Comparison of ENCODE assay signal across 9 cellular contexts in the genomic region with DNA sequence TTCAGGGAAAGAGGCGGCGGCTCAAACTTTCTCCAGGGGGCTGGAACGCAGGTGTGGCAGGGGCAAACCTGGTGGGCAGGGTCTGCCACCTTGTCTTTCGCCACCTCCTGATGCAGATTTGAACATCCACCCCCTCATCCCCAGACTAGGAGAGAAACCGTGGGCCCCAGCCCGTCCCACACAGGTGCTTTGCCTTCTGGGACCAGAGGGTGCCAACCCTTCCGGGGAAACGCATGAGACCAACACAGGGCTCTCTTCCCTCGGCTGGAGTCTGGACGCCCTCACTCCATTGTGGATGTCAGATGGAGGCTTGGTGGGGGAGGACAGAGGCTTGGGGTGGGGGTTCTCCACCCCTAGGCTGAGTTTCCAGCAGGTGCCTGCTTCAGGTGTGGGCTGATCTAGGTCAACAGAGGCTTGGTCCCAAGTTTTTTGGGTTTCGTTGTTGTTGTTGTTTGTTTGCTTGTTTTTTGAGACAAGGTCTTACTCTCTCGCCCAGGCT. TPM values are rescaled to one million over a fixed set of nuclear protein-coding genes. Genes with fewer than 3 reads are reported as not detected.
DNase-seq lines count a peak whose midpoint lies in the region; ATAC-seq, FAIRE-seq and TF ChIP-seq lines count a peak whose summit lies in the region.
"Had no signal": no experiment of that assay in that cellular context is flagged by ENCODE, and none has a peak within 500 bp of the region (broad histone marks: within the 10 kb centered on the region; RNA-seq: fewer than 3 reads in every experiment).

No MANE protein-coding gene starts in this region.

- in situ Hi-C loops in GM12878 (cut with MboI), result loop anchor here (5.0 kb wide), 2 partner anchors 439 to 479 kb away; no protein-coding TSS in a partner anchor
- in situ Hi-C loops in ACHN (cut with HindIII; ENCODE audit: low pct_ligation_motif_present, low pct_unique_long_range_greater_than_20kb, low sequenced_read_pairs), result no loop called here

- H3K27me3 ChIP-seq in GM12878 (replicated peaks in 1 of 2; ENCODE audit: control insufficient read depth in 2 of 2, insufficient read depth in 2 of 2, low read length in 1 of 2), result no peaks in the 10 kb centered on the region
- no peaks in the 10 kb centered on the region for H3K27me3 ChIP-seq in mucosa of rectum (ENCODE audit: control insufficient read depth in 2 of 2, insufficient read depth in 2 of 2, low read length in 2 of 2)

- H3K4me1 Mint-ChIP-seq in stimulated activated naive CD8-positive, alpha-beta T cell treated with anti-CD3 and anti-CD28 coated beads, Interleukin-15, amount 100 ng/mL, for 72 hours, result peaks cover 47% of the 10 kb centered on the region

- H3K27ac Mint-ChIP-seq in stimulated activated naive CD8-positive, alpha-beta T cell treated with anti-CD3 and anti-CD28 coated beads, Interleukin-15, amount 100 ng/mL, for 72 hours, result no peak overlapping the region

- no peak for FAIRE-seq in GM12878 (lab: Jason Lieb, UNC)

- no peak for TF ChIP-seq CTCF in GM12878 (IDR thresholded peaks at IDR 0.05 in 2 of 3, conservative IDR thresholded peaks at IDR 0.05 in 1 of 3; ENCODE audit: control insufficient read depth in 2 of 3, extremely low read depth in 1 of 3, insufficient read depth in 1 of 3, low read depth in 3 of 3, low read length in 3 of 3)

- H3K9me3 ChIP-seq in GM12878 (replicated peaks; ENCODE audit: control insufficient read depth, insufficient read depth, low read length), result no peaks in the 10 kb centered on the region
- no peaks in the 10 kb centered on the region for H3K9me3 ChIP-seq in mucosa of rectum (ENCODE audit: control insufficient read depth in 2 of 2, low read length in 2 of 2)

- POLR2A ChIA-PET in GM12878 (lab: Charles Lee), result interaction anchor here (0.9 kb wide), 1 partner anchor 469 kb away, joined by 3 read pairs; no protein-coding TSS in a partner anchor

- no peak for TF ChIP-seq EP300 in GM12878 (IDR thresholded peaks at IDR 0.05; ENCODE audit: borderline replicate concordance in 1 of 2, control insufficient read depth in 1 of 2, low read depth in 2 of 2, low read length in 2 of 2)

- RAD21 ChIA-PET in GM12878 (lab: Charles Lee; ENCODE audit: unreplicated experiment), result interaction anchor here (0.7 to 1.2 kb wide), 10 partner anchors 13 to 482 kb away, joined by 3 to 15 read pairs (median 4); partner anchors contain the start of genes IER5L and NTMT1

- H3K9ac ChIP-seq in GM12878 (ENCODE audit: control insufficient read depth, insufficient read depth, low read length) (no peak overlapping the region), mucosa of rectum (ENCODE audit: low read depth in 1 of 2, low read length in 2 of 2) (peak overlapping the region; percentile 47 to 78)

- no peaks in the 10 kb centered on the region for H3K36me3 ChIP-seq in GM12878 (ENCODE audit: control insufficient read depth in 2 of 2, insufficient read depth in 2 of 2, low read length in 1 of 2)
- H3K36me3 ChIP-seq in mucosa of rectum (ENCODE audit: control insufficient read depth in 2 of 2, insufficient read depth in 2 of 2, low read length in 2 of 2), result no peaks in the 10 kb centered on the region

- H3K4me3 ChIP-seq in GM12878, result no peak overlapping the region
- peak overlapping the region in 1 of 2 donors; percentile 82 for H3K4me3 ChIP-seq in mucosa of rectum (ENCODE audit: low read length in 2 of 2)

- no peaks in the 10 kb centered on the region for H3K27me3 Mint-ChIP-seq in stimulated activated naive CD8-positive, alpha-beta T cell treated with anti-CD3 and anti-CD28 coated beads, Interleukin-15, amount 100 ng/mL, for 72 hours

- TF ChIP-seq POLR2A in GM12878 (IDR thresholded peaks at IDR 0.05; ENCODE audit: low read depth, low read length), result no peak

- H4K20me1 ChIP-seq in GM12878 (ENCODE audit: control insufficient read depth, insufficient read depth), result no peaks in the 10 kb centered on the region

- no peaks in the 10 kb centered on the region for H3K79me2 ChIP-seq in GM12878 (ENCODE audit: control insufficient read depth, insufficient read depth, low read length)

- BruUV-seq in GM12878 (replicated peaks; lab: Mats Ljungman, UMichigan), result no TSS peak

- H2AFZ ChIP-seq in GM12878 (ENCODE audit: control insufficient read depth, low read depth, low read length), result no peak overlapping the region

- H3K9me3 Mint-ChIP-seq in stimulated activated naive CD8-positive, alpha-beta T cell treated with anti-CD3 and anti-CD28 coated beads, Interleukin-15, amount 100 ng/mL, for 72 hours, result no peaks in the 10 kb centered on the region

- intact Hi-C loops in GM12878 (cut with micrococcal nuclease; ENCODE audit: unreplicated experiment), result loop anchor here (2.0 to 10.0 kb wide), 2 partner anchors 341 to 437 kb away; partner anchors contain the start of gene IER5L

- WGBS in GM12878 (ENCODE audit: insufficient coverage, insufficient replicate concordance, low lambda C conversion rate, missing lambda C conversion rate), result 12% methylated on average over 11 of the region's 12 CpGs

- H3K27ac ChIP-seq in GM12878 (ENCODE audit: control insufficient read depth, insufficient read depth), result no peak overlapping the region
- no peak overlapping the region for H3K27ac ChIP-seq in mucosa of rectum (ENCODE audit: low read depth in 2 of 2, low read length in 2 of 2)

- H3K4me3 Mint-ChIP-seq in stimulated activated naive CD8-positive, alpha-beta T cell treated with anti-CD3 and anti-CD28 coated beads, Interleukin-15, amount 100 ng/mL, for 72 hours, result peak overlapping the region; percentile 83 to 87

- ATAC-seq in stimulated activated naive CD8-positive, alpha-beta T cell treated with anti-CD3 and anti-CD28 coated beads, Interleukin-15, amount 100 ng/mL, for 72 hours, result no peak
- ATAC-seq in stimulated activated naive CD8-positive, alpha-beta T cell treated with anti-CD3 and anti-CD28 coated beads, Interleukin-15, Interleukin-2, amounts not matched to agents 100 U/mL and 50 U/mL, for 24 hours, result no peak
- ATAC-seq in GM12878 (peak; percentile 7), HG02852 (IDR thresholded peaks at IDR 0.05; ENCODE audit: unreplicated experiment) (no peak)

- TF ChIP-seq RAD21 in GM12878 (IDR thresholded peaks at IDR 0.05; ENCODE audit: insufficient read depth, low read depth, low read length), result no peak

- DNase-seq in stimulated activated naive CD8-positive, alpha-beta T cell treated with anti-CD3 and anti-CD28 coated beads, Interleukin-15, amount 100 ng/mL, for 72 hours, result no peak
- no peak for DNase-seq in stimulated activated naive CD8-positive, alpha-beta T cell treated with anti-CD3 and anti-CD28 coated beads, Interleukin-15, Interleukin-2, amounts not matched to agents 100 U/mL and 50 U/mL, for 24 hours
- DNase-seq in GM12878 (ENCODE audit: low read depth, low spot score), result no peak
- no peak for DNase-seq in activated gamma-delta T cell treated with Interleukin-2 at 50 U/mL for 16 hours
- no peak for DNase-seq in ACHN
- DNase-seq in NCI-H1417 treated with DMSO at 0.1 percent for 48 hours (lab: John Stamatoyannopoulos, UW), result no peak

- CTCF ChIA-PET in GM12878 (lab: Yijun Ruan, JAX), result interaction anchor here (0.8 to 2.0 kb wide), 13 partner anchors 9 to 544 kb away, joined by 3 to 35 read pairs (median 5); partner anchors contain the start of genes C9orf50 and IER5L

- H3K4me2 ChIP-seq in GM12878 (ENCODE audit: control insufficient read depth, insufficient read depth), result peak overlapping the region; percentile 96; the same call in 1 of the 2 replicates

- SMC1A ChIA-PET in GM12878 (lab: Charles Lee; ENCODE audit: uncharacterized antibody, unreplicated experiment), result interaction anchor here (0.7 to 2.0 kb wide), 8 partner anchors 13 to 481 kb away, joined by 4 to 13 read pairs (median 5); no protein-coding TSS in a partner anchor

- H3K4me1 ChIP-seq in GM12878 (ENCODE audit: control insufficient read depth, insufficient read depth, low read length), result peaks cover 8% of the 10 kb centered on the region
- peaks cover 28 to 34% of the 10 kb centered on the region in 2 donors for H3K4me1 ChIP-seq in mucosa of rectum (ENCODE audit: control insufficient read depth in 2 of 2, insufficient read depth in 2 of 2, low read length in 2 of 2)

RNA-seq across cellular contexts. Expression of gene C9orf50, which starts 9.6 kb away (rescaled TPM):
- total RNA-seq in GM12878 (2013; cell fraction: nucleolus; rRNA removed), result 0.44 TPM in 1 of 2 replicates, not detected in the other
- total RNA-seq in GM12878 (2014; rRNA removed), result not detected in 2 replicates
- not detected in 2 replicates for total RNA-seq in GM12878 (2014; rRNA removed; fragmentation: Illumina TruSeq; extraction: Trizol)
- total RNA-seq in GM12878 (2021), result not detected in 2 replicates
- not detected for polyA plus RNA-seq in GM12878 (2011; ENCODE audit: low read depth)
- not detected in 2 replicates for polyA plus RNA-seq in GM12878 (2011; rRNA removed)
- polyA plus RNA-seq in GM12878 (2011; cell fraction: cytosol; rRNA removed), result not detected in 2 replicates
- 0.09 TPM in 1 of 2 replicates, not detected in the other for polyA plus RNA-seq in GM12878 (2011; cell fraction: nucleus; rRNA removed)
- polyA plus RNA-seq in GM12878 (2012), result not detected in 2 replicates
- not detected in 2 replicates for polyA plus RNA-seq in GM12878 (2014; fragmentation: Illumina TruSeq; extraction: Trizol)
- not detected for polyA plus RNA-seq in GM12878 (2014; fragmentation: Nextera tagmentation; extraction: Ambion mirVana)
- not detected in 2 replicates for polyA plus RNA-seq in GM12878 (2014; rRNA removed)
- polyA plus RNA-seq in GM12878 (2016; fragmentation: Nextera tagmentation; extraction: Ambion mirVana), result not detected
- polyA minus RNA-seq in GM12878 (2011; rRNA and poly(A)+ RNA removed), result not detected in 2 replicates
- not detected in 2 replicates for polyA minus RNA-seq in GM12878 (2011; cell fraction: cytosol; rRNA and poly(A)+ RNA removed)
- not detected in 2 replicates for polyA minus RNA-seq in GM12878 (2011; cell fraction: nucleus; rRNA and poly(A)+ RNA removed)
- total RNA-seq: Daoy had no signal

RNA-seq across cellular contexts. Expression of gene NTMT1, which starts 14.6 kb away (rescaled TPM):
- 15.1 and 18.7 TPM in 2 replicates for total RNA-seq in GM12878 (2013; cell fraction: nucleolus; rRNA removed)
- 31.9 and 37.9 TPM in 2 replicates for total RNA-seq in GM12878 (2014; rRNA removed)
- 25.2 and 26.3 TPM in 2 replicates for total RNA-seq in GM12878 (2014; rRNA removed; fragmentation: Illumina TruSeq; extraction: Trizol)
- 37.7 and 40.7 TPM in 2 replicates for total RNA-seq in GM12878 (2021)
- polyA plus RNA-seq in GM12878 (2011; ENCODE audit: low read depth), result 10.9 TPM
- polyA plus RNA-seq in GM12878 (2011; rRNA removed), result 26.9 and 47.1 TPM in 2 replicates
- 47.8 and 73.5 TPM in 2 replicates for polyA plus RNA-seq in GM12878 (2011; cell fraction: cytosol; rRNA removed)
- polyA plus RNA-seq in GM12878 (2011; cell fraction: nucleus; rRNA removed), result 28.5 and 36.6 TPM in 2 replicates
- polyA plus RNA-seq in GM12878 (2012), result 19.6 and 22.2 TPM in 2 replicates
- 19.6 and 27.7 TPM in 2 replicates for polyA plus RNA-seq in GM12878 (2014; fragmentation: Illumina TruSeq; extraction: Trizol)
- polyA plus RNA-seq in GM12878 (2014; fragmentation: Nextera tagmentation; extraction: Ambion mirVana), result 10 to 100 TPM; 12.8 to 18.3 TPM
- polyA plus RNA-seq in GM12878 (2014; rRNA removed), result 47.6 and 54.2 TPM in 2 replicates
- polyA plus RNA-seq in GM12878 (2016; fragmentation: Nextera tagmentation; extraction: Ambion mirVana), result 10 to 100 TPM; 78.3 to 85.4 TPM
- polyA minus RNA-seq in GM12878 (2011; rRNA and poly(A)+ RNA removed), result 18.3 and 34.0 TPM in 2 replicates
- polyA minus RNA-seq in GM12878 (2011; cell fraction: cytosol; rRNA and poly(A)+ RNA removed), result 11.1 and 16.9 TPM in 2 replicates
- polyA minus RNA-seq in GM12878 (2011; cell fraction: nucleus; rRNA and poly(A)+ RNA removed), result 6.4 and 15.8 TPM in 2 replicates

RNA-seq across cellular contexts. Expression of gene ASB6, which starts 30.6 kb away (rescaled TPM):
- total RNA-seq in GM12878 (2013; cell fraction: nucleolus; rRNA removed), result 6.0 and 8.6 TPM in 2 replicates
- total RNA-seq in GM12878 (2014; rRNA removed) (11.1 and 11.4 TPM in 2 replicates), GM12878 (2014; rRNA removed; fragmentation: Illumina TruSeq; extraction: Trizol) (4.7 and 5.2 TPM in 2 replicates), GM12878 (2021) (15.1 and 15.2 TPM in 2 replicates)
- polyA plus RNA-seq in GM12878 (2011; ENCODE audit: low read depth), result 4.7 TPM
- polyA plus RNA-seq in GM12878 (2011; rRNA removed) (3.7 and 7.9 TPM in 2 replicates), GM12878 (2014; fragmentation: Illumina TruSeq; extraction: Trizol) (3.6 and 8.3 TPM in 2 replicates), GM12878 (2014; fragmentation: Nextera tagmentation; extraction: Ambion mirVana) (1 to 10 TPM in 1 of 2 experiments, under 1 TPM in 1; 0.80 to 1.1 TPM), GM12878 (2014; rRNA removed) (15.8 and 16.3 TPM in 2 replicates), GM12878 (2016; fragmentation: Nextera tagmentation; extraction: Ambion mirVana) (10 to 100 TPM; 15.8 to 18.2 TPM)
- polyA plus RNA-seq in GM12878 (2011; cell fraction: cytosol; rRNA removed), result 9.8 and 13.0 TPM in 2 replicates
- 20.2 and 23.7 TPM in 2 replicates for polyA plus RNA-seq in GM12878 (2011; cell fraction: nucleus; rRNA removed)
- 8.1 and 8.5 TPM in 2 replicates for polyA plus RNA-seq in GM12878 (2012)
- polyA minus RNA-seq in GM12878 (2011; rRNA and poly(A)+ RNA removed), result 3.7 and 7.9 TPM in 2 replicates
- polyA minus RNA-seq in GM12878 (2011; cell fraction: cytosol; rRNA and poly(A)+ RNA removed), result 3.0 and 3.1 TPM in 2 replicates
- polyA minus RNA-seq in GM12878 (2011; cell fraction: nucleus; rRNA and poly(A)+ RNA removed), result 3.9 and 6.4 TPM in 2 replicates

RNA-seq across cellular contexts. Expression of gene PRRX2, which starts 54.1 kb away (rescaled TPM):
- total RNA-seq in GM12878 (2013; cell fraction: nucleolus; rRNA removed), result not detected in 2 replicates
- total RNA-seq in GM12878 (2014; rRNA removed) (not detected in 2 replicates), GM12878 (2014; rRNA removed; fragmentation: Illumina TruSeq; extraction: Trizol) (not detected in 2 replicates), GM12878 (2021) (not detected in 2 replicates)
- not detected for polyA plus RNA-seq in GM12878 (2011; ENCODE audit: low read depth)
- polyA plus RNA-seq in GM12878 (2011; rRNA removed) (not detected in 2 replicates), GM12878 (2014; fragmentation: Illumina TruSeq; extraction: Trizol) (not detected in 2 replicates), GM12878 (2014; fragmentation: Nextera tagmentation; extraction: Ambion mirVana) (not detected), GM12878 (2014; rRNA removed) (not detected in 2 replicates), GM12878 (2016; fragmentation: Nextera tagmentation; extraction: Ambion mirVana) (not detected)
- polyA plus RNA-seq in GM12878 (2011; cell fraction: cytosol; rRNA removed), result not detected in 2 replicates
- not detected in 2 replicates for polyA plus RNA-seq in GM12878 (2011; cell fraction: nucleus; rRNA removed)
- polyA plus RNA-seq in GM12878 (2012), result not detected in 2 replicates
- not detected in 2 replicates for polyA minus RNA-seq in GM12878 (2011; rRNA and poly(A)+ RNA removed)
- not detected in 2 replicates for polyA minus RNA-seq in GM12878 (2011; cell fraction: cytosol; rRNA and poly(A)+ RNA removed)
- polyA minus RNA-seq in GM12878 (2011; cell fraction: nucleus; rRNA and poly(A)+ RNA removed), result not detected in 2 replicates
